In genomic region chr19:48613024-48613851, GRCh38 we compare ENCODE assay signal across 1 cellular context.
A peak's percentile ranks its signal among the peaks of the same experiment; 100 is the strongest.
TF ChIP-seq lines count a peak whose summit lies in the region.

No MANE protein-coding gene starts in this region.

TF ChIP-seq in endothelial cell of umbilical vein, 7 proteins besides CTCF, POLR2A, EP300 and RAD21:
- TF ChIP-seq POLR2AphosphoS5 (IDR thresholded peaks at IDR 0.05; ENCODE audit: insufficient read depth, low read depth, low read length) (peak; percentile 37), MYC (IDR thresholded peaks at IDR 0.05; ENCODE audit: low read depth, low read length) (no peak)
